ENCODE assay signal across 2 cellular contexts in genomic region chr3:58527440-58527839, GRCh38. TPM values are rescaled to one million over a fixed set of nuclear protein-coding genes. Genes with fewer than 3 reads are reported as not detected.
"Had no signal": no experiment of that assay in that cellular context is flagged by ENCODE, and none has a peak within 500 bp of the region (broad histone marks: within the 10 kb centered on the region; RNA-seq: fewer than 3 reads in every experiment).

No MANE protein-coding gene starts in this region.

RNA-seq across cellular contexts. Expression of gene ACOX2, which starts 9.6 kb away (rescaled TPM):
- total RNA-seq: GM12878 had no signal

RNA-seq across cellular contexts. Expression of gene FAM107A, which starts 49.8 kb away (rescaled TPM):
- total RNA-seq: G401, GM12878 had no signal
- polyA plus RNA-seq: GM12878 had no signal
